18 cellular contexts compared by ENCODE assay signal in genomic region chr22:31103111-31103510, GRCh38. TPM values are rescaled to one million over a fixed set of nuclear protein-coding genes. Genes with fewer than 3 reads are reported as not detected.
DNase-seq lines count a peak whose midpoint lies in the region; ATAC-seq and TF ChIP-seq lines count a peak whose summit lies in the region.
"Had no signal": no experiment of that assay in that cellular context is flagged by ENCODE, and none has a peak within 500 bp of the region (broad histone marks: within the 10 kb centered on the region; RNA-seq: fewer than 3 reads in every experiment).

No MANE protein-coding gene starts in this region.

- H3K9me3 ChIP-seq in GM23248 (ENCODE audit: low read depth) (no peaks in the 10 kb centered on the region), breast epithelium (no peaks in the 10 kb centered on the region), mesodermal cell (ENCODE audit: control insufficient read depth, low read length) (no peaks in the 10 kb centered on the region), spleen (no peaks in the 10 kb centered on the region), SK-N-SH (no peaks in the 10 kb centered on the region), MG63 (no peaks in the 10 kb centered on the region)

- DNase-seq in GM23248 (peak; percentile 21), breast epithelium (ENCODE audit: low spot score in 2 of 2) (no peak), spleen (peak; percentile 35), SK-N-SH (no peak), MG63 (no peak)
- no peak for DNase-seq in T-helper 2 cell treated with Interferon-gamma antibody and Interleukin-4, amounts not matched to agents 5 μg/mL and 100 μg/mL, for 36 hours (ENCODE audit: low spot score)
- DNase-seq: GDM1, T-cell had no signal

- H3K27ac Mint-ChIP-seq in T-helper 2 cell treated with Interferon-gamma antibody and Interleukin-4, amounts not matched to agents 5 μg/mL and 100 μg/mL, for 36 hours, result no peak overlapping the region
- H3K27ac Mint-ChIP-seq: dendritic cell treated with granulocyte-macrophage colony-stimulating factor and Interleukin-4, amounts not matched to agents 40 ng/mL and 50 ng/mL, for 4 days; stimulated activated memory B cell treated with anti-CD40 and anti-IgM and Interleukin-4, amounts not matched to agents 10 μg/mL and 1 μg/mL and 100 μg/mL, for 72 hours; T-cell; WTC11 had no signal

- H3F3A ChIP-seq in GM23248 (ENCODE audit: insufficient read depth), result peaks cover 76% of the 10 kb centered on the region
- H3F3A ChIP-seq in SK-N-SH (replicated peaks; ENCODE audit: insufficient read depth), result peaks cover 26% of the 10 kb centered on the region

- TF ChIP-seq RAD21 in SK-N-SH (IDR thresholded peaks at IDR 0.05; ENCODE audit: low read length), result no peak

- H2AFZ ChIP-seq in GM23248 (no peak overlapping the region), SK-N-SH (ENCODE audit: low read depth) (no peak overlapping the region)

- POLR2A ChIA-PET in SK-N-SH (lab: Yijun Ruan, JAX), result no interaction called here

- H3K27me3 ChIP-seq in GM23248 (replicated peaks; ENCODE audit: insufficient read depth) (no peaks in the 10 kb centered on the region), breast epithelium (no peaks in the 10 kb centered on the region), spleen (replicated peaks in 1 of 7) (no peaks in the 10 kb centered on the region), SK-N-SH (ENCODE audit: insufficient read depth) (no peaks in the 10 kb centered on the region), MG63 (no peaks in the 10 kb centered on the region)

- WGBS in GM23248 (ENCODE audit: low coverage in 1 of 2, low lambda C conversion rate in 2 of 2, missing lambda C conversion rate in 2 of 2), 2 experiments, result 68 to 75% methylated on average over 2 of the region's 2 CpGs
- 94 to 100% methylated on average over 2 of the region's 2 CpGs for WGBS in mesodermal cell (ENCODE audit: insufficient coverage in 2 of 2), 2 experiments
- WGBS in spleen, 5 donors, result 86 to 94% (median 89%) methylated on average over 2 of the region's 2 CpGs
- WGBS in SK-N-SH (ENCODE audit: low lambda C conversion rate), result 88% methylated on average over 1 of the region's 2 CpGs

- H3K4me2 ChIP-seq in GM23248 (ENCODE audit: unreplicated experiment) (peak overlapping the region; percentile 37), SK-N-SH (no peak overlapping the region)

- H3K9me3 Mint-ChIP-seq in T-helper 2 cell treated with Interferon-gamma antibody and Interleukin-4, amounts not matched to agents 5 μg/mL and 100 μg/mL, for 36 hours, result no peaks in the 10 kb centered on the region
- H3K9me3 Mint-ChIP-seq: dendritic cell treated with granulocyte-macrophage colony-stimulating factor and Interleukin-4, amounts not matched to agents 40 ng/mL and 50 ng/mL, for 4 days; IgD-negative memory B cell; stimulated activated memory B cell treated with anti-CD40 and anti-IgM and Interleukin-4, amounts not matched to agents 10 μg/mL and 1 μg/mL and 100 μg/mL, for 72 hours; T-cell; WTC11 had no signal

- H3K36me3 ChIP-seq in GM23248 (ENCODE audit: low read depth), result peaks cover 9% of the 10 kb centered on the region; the same call in 1 of the 2 replicates
- H3K36me3 ChIP-seq in breast epithelium, result no peaks in the 10 kb centered on the region
- peaks cover 46% of the 10 kb centered on the region for H3K36me3 ChIP-seq in mesodermal cell (ENCODE audit: control insufficient read depth, insufficient read depth, low read length)
- peaks cover 0 to 70% (median 24%) of the 10 kb centered on the region in 6 donors for H3K36me3 ChIP-seq in spleen
- H3K36me3 ChIP-seq in SK-N-SH (replicated peaks in 1 of 2; ENCODE audit: control insufficient read depth in 1 of 2, insufficient read depth in 2 of 2, low read length in 1 of 2), result peaks cover 0 to 20% of the 10 kb centered on the region in 2 experiments
- H3K36me3 ChIP-seq in MG63, result peaks cover 53% of the 10 kb centered on the region

- ATAC-seq in GM19395 (IDR thresholded peaks at IDR 0.05; ENCODE audit: unreplicated experiment), result no peak
- ATAC-seq: HCT116; left lobe of liver; stimulated activated memory B cell treated with anti-CD40 and anti-IgM and Interleukin-4, amounts not matched to agents 10 μg/mL and 1 μg/mL and 100 μg/mL, for 72 hours; T-cell; WTC11 had no signal

- CTCF ChIA-PET in SK-N-SH (lab: Yijun Ruan, JAX), result interaction anchor here (2.3 to 2.5 kb wide), 2 partner anchors 13 to 18 kb away, joined by 8 to 10 read pairs; no protein-coding TSS in a partner anchor

- peaks cover 4% of the 10 kb centered on the region for H3K36me3 Mint-ChIP-seq in T-helper 2 cell treated with Interferon-gamma antibody and Interleukin-4, amounts not matched to agents 5 μg/mL and 100 μg/mL, for 36 hours (ENCODE audit: low read depth)
- H3K36me3 Mint-ChIP-seq: T-cell, WTC11 had no signal

- no peaks in the 10 kb centered on the region for H4K20me1 ChIP-seq in GM23248 (ENCODE audit: insufficient read depth)
- no peaks in the 10 kb centered on the region for H4K20me1 ChIP-seq in SK-N-SH (ENCODE audit: insufficient read depth)

- intact Hi-C loops in breast epithelium (cut with DNase I; ENCODE audit: low total_unique reads), result no loop called here
- intact Hi-C loops in spleen (cut with DNase I; ENCODE audit: low total_unique reads), result no loop called here

- peak overlapping the region; percentile 83 for H3K9ac ChIP-seq in GM23248
- no peak overlapping the region; the same call in 1 of the 2 replicates for H3K9ac ChIP-seq in SK-N-SH

- no peaks in the 10 kb centered on the region for H3K9me2 ChIP-seq in GM23248 (ENCODE audit: insufficient read depth)
- H3K9me2 ChIP-seq in SK-N-SH, result no peaks in the 10 kb centered on the region

- TF ChIP-seq CTCF in breast epithelium (IDR thresholded peaks at IDR 0.05), result no peak
- TF ChIP-seq CTCF in spleen (IDR thresholded peaks at IDR 0.05 in 8 of 11, conservative IDR thresholded peaks at IDR 0.05 in 3 of 11), result no peak
- TF ChIP-seq CTCF in SK-N-SH (IDR thresholded peaks at IDR 0.05), result no peak

- H3K4me1 ChIP-seq in GM23248 (ENCODE audit: insufficient read depth) (peaks cover 47% of the 10 kb centered on the region), breast epithelium (peaks cover 0 to 10% of the 10 kb centered on the region in 2 donors), mesodermal cell (ENCODE audit: control insufficient read depth, insufficient read depth, low read length, poor library complexity, severe bottlenecking) (peaks cover 12% of the 10 kb centered on the region), spleen (peaks cover 4 to 32% (median 25%) of the 10 kb centered on the region in 6 donors), SK-N-SH (ENCODE audit: control insufficient read depth in 1 of 2, insufficient read depth in 2 of 2, low read depth in 1 of 2, low read length in 1 of 2) (peaks cover 0 to 13% of the 10 kb centered on the region in 2 experiments; a peak in 1 of 4 replicates)

- H3K4me3 Mint-ChIP-seq in T-helper 2 cell treated with Interferon-gamma antibody and Interleukin-4, amounts not matched to agents 5 μg/mL and 100 μg/mL, for 36 hours, result no peak overlapping the region
- H3K4me3 Mint-ChIP-seq: dendritic cell treated with granulocyte-macrophage colony-stimulating factor and Interleukin-4, amounts not matched to agents 40 ng/mL and 50 ng/mL, for 4 days; stimulated activated memory B cell treated with anti-CD40 and anti-IgM and Interleukin-4, amounts not matched to agents 10 μg/mL and 1 μg/mL and 100 μg/mL, for 72 hours; T-cell; WTC11 had no signal

- TF ChIP-seq POLR2A in breast epithelium (IDR thresholded peaks at IDR 0.05) (no peak), spleen (IDR thresholded peaks at IDR 0.05) (no peak)

- peaks cover 9% of the 10 kb centered on the region for H3K4me1 Mint-ChIP-seq in T-helper 2 cell treated with Interferon-gamma antibody and Interleukin-4, amounts not matched to agents 5 μg/mL and 100 μg/mL, for 36 hours (ENCODE audit: low read depth)

- TF ChIP-seq EP300 in SK-N-SH (IDR thresholded peaks at IDR 0.05; ENCODE audit: borderline replicate concordance in 1 of 2, low read depth in 1 of 2, low read length in 1 of 2), result no peak

- H3K27ac ChIP-seq in GM23248 (peak overlapping the region; percentile 99), breast epithelium (peak overlapping the region; percentile 98), mesodermal cell (ENCODE audit: low read depth, low read length, severe bottlenecking) (peak overlapping the region; percentile 81), spleen (peak overlapping the region in 3 of 8 donors; percentile 36 to 42 (median 37)), SK-N-SH (ENCODE audit: low read depth in 2 of 2, low read length in 1 of 2) (peak overlapping the region in 1 of 2 experiments; percentile 71; a peak in 2 of 4 replicates)

- H3K79me2 ChIP-seq in GM23248 (ENCODE audit: insufficient read depth), result peaks cover 28% of the 10 kb centered on the region
- peaks cover 13% of the 10 kb centered on the region; the same call in 1 of the 2 replicates for H3K79me2 ChIP-seq in SK-N-SH (ENCODE audit: insufficient read depth)

- H3K4me3 ChIP-seq in GM23248, result no peak overlapping the region
- H3K4me3 ChIP-seq in breast epithelium, result no peak overlapping the region
- H3K4me3 ChIP-seq in mesodermal cell (ENCODE audit: extremely low read depth, insufficient read depth, low read length, poor library complexity, severe bottlenecking), result no peak overlapping the region
- H3K4me3 ChIP-seq in spleen, result no peak overlapping the region
- H3K4me3 ChIP-seq in SK-N-SH (ENCODE audit: low read depth in 2 of 2, low read length in 1 of 2), result no peak overlapping the region
- no peak overlapping the region for H3K4me3 ChIP-seq in MG63

- in situ Hi-C loops in GM23248 (cut with MboI), result no loop called here

- no peaks in the 10 kb centered on the region for H3K27me3 Mint-ChIP-seq in T-helper 2 cell treated with Interferon-gamma antibody and Interleukin-4, amounts not matched to agents 5 μg/mL and 100 μg/mL, for 36 hours (ENCODE audit: low read depth)
- H3K27me3 Mint-ChIP-seq: stimulated activated memory B cell treated with anti-CD40 and anti-IgM and Interleukin-4, amounts not matched to agents 10 μg/mL and 1 μg/mL and 100 μg/mL, for 72 hours had no signal

RNA-seq across cellular contexts. Expression of gene SELENOM, which starts 4.3 kb away (rescaled TPM):
- total RNA-seq in GM23248 (2014; rRNA removed; shearing (Covaris generic)), result 216 and 268 TPM in 2 replicates
- polyA plus RNA-seq in GM23248 (2016; fragmentation: Nextera tagmentation; extraction: Ambion mirVana), result 522 and 537 TPM in 2 replicates
- 100 to 1,000 TPM; 297 to 485 (median 411) TPM for total RNA-seq in breast epithelium
- 78.1 TPM for polyA plus RNA-seq in mesodermal cell (2013, experiment 1 of 2)
- polyA plus RNA-seq in mesodermal cell (2013, experiment 2 of 2), result 61.7 TPM
- 10 to 100 TPM; 47.0 to 74.4 (median 66.7) TPM for total RNA-seq in spleen
- polyA plus RNA-seq in spleen, result 100 to 1,000 TPM; 119 to 151 (median 138) TPM
- polyA plus RNA-seq in SK-N-SH (2012; rRNA removed), result 97.1 and 117 TPM in 2 replicates
- polyA plus RNA-seq in SK-N-SH (2012; cell fraction: cytosol; rRNA removed), result 55.2 and 84.3 TPM in 2 replicates
- polyA plus RNA-seq in SK-N-SH (2012; cell fraction: nucleus; rRNA removed), result 81.0 and 129 TPM in 2 replicates
- total RNA-seq in MG63 (2014; rRNA removed; shearing (Covaris generic); ENCODE audit: low replicate concordance), result 72.5 and 98.8 TPM in 2 replicates

RNA-seq across cellular contexts. Expression of gene INPP5J, which starts 19.7 kb away (rescaled TPM):
- 0.13 TPM in 1 of 2 replicates, not detected in the other for total RNA-seq in GM23248 (2014; rRNA removed; shearing (Covaris generic))
- 0.15 and 0.26 TPM in 2 replicates for polyA plus RNA-seq in GM23248 (2016; fragmentation: Nextera tagmentation; extraction: Ambion mirVana)
- 10 to 100 TPM in 1 of 3 donors, 1 to 10 TPM in 1, not detected in 1; 7.5 to 15.2 TPM for total RNA-seq in breast epithelium
- polyA plus RNA-seq in mesodermal cell (2013, experiment 1 of 2), result 4.0 TPM
- 4.2 TPM for polyA plus RNA-seq in mesodermal cell (2013, experiment 2 of 2)
- total RNA-seq in spleen, result under 1 TPM in 5 of 7 donors, not detected in 2; 0.23 to 0.87 (median 0.60) TPM
- polyA plus RNA-seq in spleen, result under 1 TPM; 0.14 to 0.51 (median 0.33) TPM
- 3.2 TPM in 2 replicates for polyA plus RNA-seq in SK-N-SH (2012; rRNA removed)
- 0.73 and 1.2 TPM in 2 replicates for polyA plus RNA-seq in SK-N-SH (2012; cell fraction: cytosol; rRNA removed)
- 14.7 and 18.9 TPM in 2 replicates for polyA plus RNA-seq in SK-N-SH (2012; cell fraction: nucleus; rRNA removed)
- not detected in 2 replicates for total RNA-seq in MG63 (2014; rRNA removed; shearing (Covaris generic); ENCODE audit: low replicate concordance)
- polyA plus RNA-seq: IgD-negative memory B cell had no signal

RNA-seq across cellular contexts. Expression of gene SMTN, which starts 22.0 kb away (rescaled TPM):
- 160 and 175 TPM in 2 replicates for total RNA-seq in GM23248 (2014; rRNA removed; shearing (Covaris generic))
- polyA plus RNA-seq in GM23248 (2016; fragmentation: Nextera tagmentation; extraction: Ambion mirVana) (96.7 and 98.1 TPM in 2 replicates), spleen (10 to 100 TPM; 21.2 to 88.9 (median 47.0) TPM), SK-N-SH (2012; rRNA removed) (12.5 and 30.4 TPM in 2 replicates)
- total RNA-seq in breast epithelium (10 to 100 TPM; 13.9 to 54.1 (median 41.6) TPM), spleen (100 to 1,000 TPM; 124 to 230 (median 159) TPM)
- 77.2 TPM for polyA plus RNA-seq in mesodermal cell (2013, experiment 1 of 2)
- polyA plus RNA-seq in mesodermal cell (2013, experiment 2 of 2), result 67.7 TPM
- polyA plus RNA-seq in SK-N-SH (2012; cell fraction: cytosol; rRNA removed), result 9.1 and 14.9 TPM in 2 replicates
- 70.2 and 73.7 TPM in 2 replicates for polyA plus RNA-seq in SK-N-SH (2012; cell fraction: nucleus; rRNA removed)
- 26.0 and 37.7 TPM in 2 replicates for total RNA-seq in MG63 (2014; rRNA removed; shearing (Covaris generic); ENCODE audit: low replicate concordance)

RNA-seq across cellular contexts. Expression of gene PLA2G3, which starts 37.2 kb away (rescaled TPM):
- not detected in 2 replicates for total RNA-seq in GM23248 (2014; rRNA removed; shearing (Covaris generic))
- polyA plus RNA-seq in GM23248 (2016; fragmentation: Nextera tagmentation; extraction: Ambion mirVana), result not detected in 2 replicates
- total RNA-seq in breast epithelium, result not detected
- polyA plus RNA-seq in mesodermal cell (2013, experiment 1 of 2), result 4.0 TPM
- 3.5 TPM for polyA plus RNA-seq in mesodermal cell (2013, experiment 2 of 2)
- total RNA-seq in spleen, result not detected
- not detected for polyA plus RNA-seq in spleen
- polyA plus RNA-seq in SK-N-SH (2012; rRNA removed), result not detected in 2 replicates
- not detected in 2 replicates for polyA plus RNA-seq in SK-N-SH (2012; cell fraction: cytosol; rRNA removed)
- not detected in 2 replicates for polyA plus RNA-seq in SK-N-SH (2012; cell fraction: nucleus; rRNA removed)
- total RNA-seq in MG63 (2014; rRNA removed; shearing (Covaris generic); ENCODE audit: low replicate concordance), result not detected in 2 replicates
- total RNA-seq: activated CD8-positive, alpha-beta memory T cell treated with anti-CD3 and anti-CD28 coated beads for 36 hours; left lobe of liver; T-cell had no signal
- polyA plus RNA-seq: IgD-negative memory B cell, neural cell had no signal

RNA-seq across cellular contexts. Expression of gene RNF185, which starts 56.9 kb away (rescaled TPM):
- 46.2 and 47.3 TPM in 2 replicates for total RNA-seq in GM23248 (2014; rRNA removed; shearing (Covaris generic))
- 49.8 and 52.0 TPM in 2 replicates for polyA plus RNA-seq in GM23248 (2016; fragmentation: Nextera tagmentation; extraction: Ambion mirVana)
- 10 to 100 TPM; 32.8 to 42.6 (median 38.3) TPM for total RNA-seq in breast epithelium
- polyA plus RNA-seq in mesodermal cell (2013, experiment 1 of 2), result 21.8 TPM
- 20.5 TPM for polyA plus RNA-seq in mesodermal cell (2013, experiment 2 of 2)
- 10 to 100 TPM; 22.6 to 28.5 (median 25.7) TPM for total RNA-seq in spleen
- polyA plus RNA-seq in spleen, result 10 to 100 TPM; 12.4 to 19.3 (median 12.5) TPM
- 21.7 and 32.1 TPM in 2 replicates for polyA plus RNA-seq in SK-N-SH (2012; rRNA removed)
- polyA plus RNA-seq in SK-N-SH (2012; cell fraction: cytosol; rRNA removed), result 18.4 and 24.3 TPM in 2 replicates
- polyA plus RNA-seq in SK-N-SH (2012; cell fraction: nucleus; rRNA removed), result 22.4 and 31.8 TPM in 2 replicates
- 39.1 and 46.0 TPM in 2 replicates for total RNA-seq in MG63 (2014; rRNA removed; shearing (Covaris generic); ENCODE audit: low replicate concordance)

Comparison
In these comparisons a context has a peak if more than half of its experiments do, and no peak if none do; other contexts are left out.
1. DNase-seq: peak in GM23248 (single experiment) and spleen (single experiment); none in breast epithelium (0 of 2), SK-N-SH (single experiment), MG63 (single experiment) and T-helper 2 cell treated with Interferon-gamma antibody and Interleukin-4, amounts not matched to agents 5 μg/mL and 100 μg/mL, for 36 hours (single experiment).